In genomic region chr5:37727238-37727637, GRCh38 we compare ENCODE assay signal across 3 cellular contexts.
"Had no signal": no experiment of that assay in that cellular context is flagged by ENCODE, and none has a peak within 500 bp of the region (broad histone marks: within the 10 kb centered on the region; RNA-seq: fewer than 3 reads in every experiment).

No MANE protein-coding gene starts in this region.

- H3K4me3 ChIP-seq: GM12878 had no signal

- ATAC-seq: GM12878 had no signal

- DNase-seq: GDM1, GF-D8 had no signal
